Comparison of ENCODE assay signal across 9 cellular contexts in genomic region chrX:6226646-6227444, GRCh38. TPM values are rescaled to one million over a fixed set of nuclear protein-coding genes. Genes with fewer than 3 reads are reported as not detected.
A peak's percentile ranks its signal among the peaks of the same experiment; 100 is the strongest.
DNase-seq lines count a peak whose midpoint lies in the region; ATAC-seq lines count a peak whose summit lies in the region.
"Had no signal": no experiment of that assay in that cellular context is flagged by ENCODE, and none has a peak within 500 bp of the region (broad histone marks: within the 10 kb centered on the region; RNA-seq: fewer than 3 reads in every experiment).

No MANE protein-coding gene starts in this region.

- peaks cover 0 to 3% (median 0%) of the 10 kb centered on the region in 3 donors for H3K36me3 Mint-ChIP-seq in naive thymus-derived CD8-positive, alpha-beta T cell

- no peak overlapping the region for H4K8ac ChIP-seq in mesenchymal stem cell (ENCODE audit: low read length)

- no peak overlapping the region for H3K27ac Mint-ChIP-seq in naive thymus-derived CD8-positive, alpha-beta T cell

- POLR2A ChIA-PET in naive thymus-derived CD8-positive, alpha-beta T cell (lab: Charles Lee): no interaction called here

- H3K14ac ChIP-seq in mesenchymal stem cell (ENCODE audit: low read length in 2 of 2): no peak overlapping the region

- peaks cover 9 to 25% of the 10 kb centered on the region in 2 experiments for H3K27me3 ChIP-seq in mesenchymal stem cell (ENCODE audit: control insufficient read depth in 1 of 2, insufficient read depth in 1 of 2, low read length in 2 of 2)
- no peaks in the 10 kb centered on the region for H3K27me3 ChIP-seq in thymus (ENCODE audit: control insufficient read depth, insufficient read depth)

- H2AK5ac ChIP-seq in mesenchymal stem cell (ENCODE audit: low read length, severe bottlenecking): no peak overlapping the region

- WGBS in mesenchymal stem cell: 0% methylated on average over 10 of the region's 60 CpGs
- 2% methylated on average over 60 of the region's 60 CpGs for WGBS in thymus

- no peak overlapping the region for H2AFZ ChIP-seq in mesenchymal stem cell (ENCODE audit: low read depth, low read length)

- no peak overlapping the region for H3K18ac ChIP-seq in mesenchymal stem cell (ENCODE audit: low read depth in 1 of 2, low read length in 2 of 2)

- DNase-seq in NCI-H1417 (lab: John Stamatoyannopoulos, UW) (peak in 2 of 3 experiments; percentile 70 to 79), NCI-H1417 treated with DMSO at 0.1 percent for 48 hours (lab: John Stamatoyannopoulos, UW) (no peak), ecto neural progenitor cell (ENCODE audit: low spot score) (peak; percentile 62), mesenchymal stem cell (no peak), GM19240 (ENCODE audit: insufficient read length, low spot score) (no peak)
- DNase-seq in naive thymus-derived CD8-positive, alpha-beta T cell: no peak
- DNase-seq: NCI-H774 had no signal

- no peak overlapping the region for H3K9ac ChIP-seq in mesenchymal stem cell (ENCODE audit: low read length)

- H3K4me3 Mint-ChIP-seq in naive thymus-derived CD8-positive, alpha-beta T cell: peak overlapping the region in 4 of 10 donors; percentile 17 to 68 (median 46)

- H3K27me3 Mint-ChIP-seq in naive thymus-derived CD8-positive, alpha-beta T cell: peaks cover 12 to 47% (median 24%) of the 10 kb centered on the region in 5 donors

- no peak for ATAC-seq in activated CD4-positive, CD25-positive, alpha-beta regulatory T cell treated with anti-CD3 and anti-CD28 coated beads, Interleukin-2, amount 50 U/mL, for 24 hours
- no peak for ATAC-seq in naive thymus-derived CD8-positive, alpha-beta T cell

- H3K23ac ChIP-seq in mesenchymal stem cell (ENCODE audit: low read length in 2 of 2): no peak overlapping the region

- H3K4ac ChIP-seq in mesenchymal stem cell (ENCODE audit: low read depth in 1 of 2, low read length in 2 of 2): no peak overlapping the region

- no peak overlapping the region for H2BK12ac ChIP-seq in mesenchymal stem cell (ENCODE audit: low read length in 2 of 2)

- H3K27ac ChIP-seq in mesenchymal stem cell (ENCODE audit: low read length, poor library complexity, severe bottlenecking): no peak overlapping the region
- peak overlapping the region; percentile 27 for H3K27ac ChIP-seq in thymus (ENCODE audit: low read depth)

- H3K36me3 ChIP-seq in mesenchymal stem cell (ENCODE audit: control insufficient read depth in 1 of 2, insufficient read depth in 2 of 2, low read depth in 1 of 2, low read length in 2 of 2) (no peaks in the 10 kb centered on the region), thymus (ENCODE audit: control insufficient read depth, insufficient read depth) (no peaks in the 10 kb centered on the region)

- H3K4me1 Mint-ChIP-seq in naive thymus-derived CD8-positive, alpha-beta T cell: peaks cover 0 to 6% (median 3%) of the 10 kb centered on the region in 4 donors

- no peak overlapping the region for H2BK120ac ChIP-seq in mesenchymal stem cell (ENCODE audit: low read depth, low read length)

- H4K91ac ChIP-seq in mesenchymal stem cell (ENCODE audit: low read length): no peak overlapping the region

- peaks cover 0 to 6% (median 0%) of the 10 kb centered on the region in 9 donors for H3K9me3 Mint-ChIP-seq in naive thymus-derived CD8-positive, alpha-beta T cell

- H3K9me3 ChIP-seq in mesenchymal stem cell (ENCODE audit: control insufficient read depth, low read length) (no peaks in the 10 kb centered on the region), thymus (ENCODE audit: control insufficient read depth) (no peaks in the 10 kb centered on the region)

- H2BK5ac ChIP-seq in mesenchymal stem cell (ENCODE audit: low read depth, low read length, poor library complexity, severe bottlenecking): no peak overlapping the region

- H3K4me3 ChIP-seq in mesenchymal stem cell (ENCODE audit: insufficient read depth in 1 of 2, low read depth in 1 of 2, low read length in 2 of 2) (peak overlapping the region in 1 of 2 experiments; percentile 68), thymus (ENCODE audit: low read length) (peak overlapping the region; percentile 57)

- H3K4me2 ChIP-seq in mesenchymal stem cell (ENCODE audit: low read length, poor library complexity, severe bottlenecking): peak overlapping the region; percentile 88

- peaks cover 1% of the 10 kb centered on the region for H3K79me1 ChIP-seq in mesenchymal stem cell (replicated peaks; ENCODE audit: low read length, poor library complexity, severe bottlenecking)

- H3K4me1 ChIP-seq in mesenchymal stem cell (ENCODE audit: control insufficient read depth, insufficient read depth, low read depth, low read length): peaks cover 2% of the 10 kb centered on the region
- peaks cover 3% of the 10 kb centered on the region for H3K4me1 ChIP-seq in thymus (ENCODE audit: control insufficient read depth, insufficient read depth, low read length)

- H2BK15ac ChIP-seq in mesenchymal stem cell (ENCODE audit: low read depth, poor library complexity, severe bottlenecking): no peak overlapping the region

RNA-seq across cellular contexts. Expression of gene NLGN4X, which starts 1.8 kb away (rescaled TPM):
- polyA plus RNA-seq in mesenchymal stem cell (2013, experiment 1 of 2): 0.70 TPM
- polyA plus RNA-seq in mesenchymal stem cell (2013, experiment 2 of 2): 0.56 TPM
- 1.3 TPM for polyA plus RNA-seq in thymus
- not detected for total RNA-seq in naive thymus-derived CD8-positive, alpha-beta T cell
- not detected for polyA plus RNA-seq in naive thymus-derived CD8-positive, alpha-beta T cell

Comparison
In these comparisons a context has a peak if more than half of its experiments do, and no peak if none do; other contexts are left out.
1. DNase-seq: peak in NCI-H1417 (2 of 3) and ecto neural progenitor cell (single experiment); none in NCI-H1417 treated with DMSO at 0.1 percent for 48 hours (single experiment), mesenchymal stem cell (single experiment), GM19240 (single experiment) and naive thymus-derived CD8-positive, alpha-beta T cell (0 of 10).